ENCODE assay signal across 8 cellular contexts in genomic region chr11:30914143-30914762, GRCh38.
DNase-seq lines count a peak whose midpoint lies in the region; ATAC-seq, FAIRE-seq and TF ChIP-seq lines count a peak whose summit lies in the region.

No MANE protein-coding gene starts in this region.

- TF ChIP-seq CTCF in fibroblast of mammary gland (conservative IDR thresholded peaks at IDR 0.05; ENCODE audit: control insufficient read depth, insufficient read depth, low read depth, low read length), result peak; percentile 50

- FAIRE-seq in HTR-8/SVneo (lab: Jason Lieb, UNC), result no peak

- H3K27me3 Mint-ChIP-seq in activated CD4-positive, alpha-beta T cell treated with anti-CD3 and anti-CD28 coated beads, Interleukin-2, amount 10 ng/mL, durations not matched to agents 24 days and 14 days, result peaks cover 6% of the 10 kb centered on the region

- no peaks in the 10 kb centered on the region for H3K36me3 ChIP-seq in SJCRH30

- no peaks in the 10 kb centered on the region for H3K27me3 ChIP-seq in SJCRH30

- H3K4me1 ChIP-seq in SJCRH30, result no peaks in the 10 kb centered on the region

- no peak overlapping the region for H3K27ac ChIP-seq in SJCRH30

- no peaks in the 10 kb centered on the region for H3K9me3 Mint-ChIP-seq in activated CD4-positive, alpha-beta T cell treated with anti-CD3 and anti-CD28 coated beads, Interleukin-2, amount 10 ng/mL, durations not matched to agents 24 days and 14 days

- H3K27ac Mint-ChIP-seq in activated CD4-positive, alpha-beta T cell treated with anti-CD3 and anti-CD28 coated beads, Interleukin-2, amount 10 ng/mL, durations not matched to agents 24 days and 14 days, result no peak overlapping the region

- no peaks in the 10 kb centered on the region for H3K4me1 Mint-ChIP-seq in activated CD4-positive, alpha-beta T cell treated with anti-CD3 and anti-CD28 coated beads, Interleukin-2, amount 10 ng/mL, durations not matched to agents 24 days and 14 days

- intact Hi-C loops in activated CD4-positive, alpha-beta T cell treated with anti-CD3 and anti-CD28 coated beads, Interleukin-2, amount 10 ng/mL, durations not matched to agents 24 days and 14 days (cut with micrococcal nuclease), result no loop called here

- no peaks in the 10 kb centered on the region for H3K9me3 ChIP-seq in SJCRH30 (replicated peaks)

- ATAC-seq in HG03108 (IDR thresholded peaks at IDR 0.05; ENCODE audit: unreplicated experiment), result no peak
- no peak for ATAC-seq in HG03095 (IDR thresholded peaks at IDR 0.05; ENCODE audit: unreplicated experiment)

- DNase-seq in activated CD4-positive, alpha-beta T cell treated with anti-CD3 and anti-CD28 coated beads, Interleukin-2, amount 10 ng/mL, durations not matched to agents 24 days and 14 days, result peak; percentile 56
- no peak for DNase-seq in activated CD4-positive, alpha-beta T cell treated with anti-CD3 and anti-CD28 coated beads for 1 hour
- DNase-seq in HTR-8/SVneo (ENCODE audit: insufficient read length, low spot score), result peak; percentile 8
- peak; percentile 46 to 64 for DNase-seq in SJCRH30
- DNase-seq in fibroblast of mammary gland (ENCODE audit: low read depth), result peak; percentile 36
- DNase-seq in occipital lobe (lab: John Stamatoyannopoulos, UW), result peak; percentile 50

- H3K4me3 ChIP-seq in SJCRH30, result no peak overlapping the region
- H3K4me3 ChIP-seq in fibroblast of mammary gland (ENCODE audit: control insufficient read depth, low read depth, low read length), result no peak overlapping the region

- H3K4me3 Mint-ChIP-seq in activated CD4-positive, alpha-beta T cell treated with anti-CD3 and anti-CD28 coated beads, Interleukin-2, amount 10 ng/mL, durations not matched to agents 24 days and 14 days, result no peak overlapping the region

- H3K36me3 Mint-ChIP-seq in activated CD4-positive, alpha-beta T cell treated with anti-CD3 and anti-CD28 coated beads, Interleukin-2, amount 10 ng/mL, durations not matched to agents 24 days and 14 days (ENCODE audit: low read depth), result no peaks in the 10 kb centered on the region
